Comparison of ENCODE assay signal across 8 cellular contexts in genomic region chr14:101812071-101812470, GRCh38. TPM values are rescaled to one million over a fixed set of nuclear protein-coding genes. Genes with fewer than 3 reads are reported as not detected.
DNase-seq lines count a peak whose midpoint lies in the region; ATAC-seq, FAIRE-seq and TF ChIP-seq lines count a peak whose summit lies in the region.
"Had no signal": no experiment of that assay in that cellular context is flagged by ENCODE, and none has a peak within 500 bp of the region (broad histone marks: within the 10 kb centered on the region; RNA-seq: fewer than 3 reads in every experiment).

No MANE protein-coding gene starts in this region.

- TF ChIP-seq CTCF in glutamatergic neuron (IDR thresholded peaks at IDR 0.05; ENCODE audit: partially characterized antibody, unreplicated experiment): no peak

- H3K9me3 ChIP-seq in GM23248 (ENCODE audit: low read depth) (no peaks in the 10 kb centered on the region), T-helper 17 cell (ENCODE audit: control insufficient read depth, low read length, poor library complexity, severe bottlenecking) (no peaks in the 10 kb centered on the region), small intestine (ENCODE audit: control insufficient read depth, low read depth) (no peaks in the 10 kb centered on the region)

- no peaks in the 10 kb centered on the region for H3K9me2 ChIP-seq in GM23248 (ENCODE audit: insufficient read depth)

- H3K36me3 ChIP-seq in GM23248 (ENCODE audit: low read depth) (no peaks in the 10 kb centered on the region), small intestine (ENCODE audit: control insufficient read depth in 2 of 2, insufficient read depth in 2 of 2, low read length in 2 of 2) (no peaks in the 10 kb centered on the region)

- in situ Hi-C loops in GM23248 (cut with MboI): no loop called here

- no peak overlapping the region for H3K27ac ChIP-seq in GM23248
- peak overlapping the region; percentile 41 to 74 for H3K27ac ChIP-seq in small intestine (ENCODE audit: low read depth in 1 of 2, low read length in 1 of 2)

- H2AFZ ChIP-seq in GM23248: no peak overlapping the region

- FAIRE-seq in small intestine (lab: Jason Lieb, UNC): no peak

- H3K36me3 Mint-ChIP-seq in T-helper 17 cell (ENCODE audit: low read depth) (peaks cover 8% of the 10 kb centered on the region), glutamatergic neuron (ENCODE audit: unreplicated experiment) (no peaks in the 10 kb centered on the region)

- WGBS in GM23248 (ENCODE audit: low coverage in 1 of 2, low lambda C conversion rate in 2 of 2, missing lambda C conversion rate in 2 of 2), 2 experiments: 82 to 83% methylated on average over 11 of the region's 11 CpGs
- 81 to 84% (median 83%) methylated on average over 11 of the region's 11 CpGs for WGBS in small intestine, 3 donors

- peak overlapping the region; percentile 93 for H3K4me3 Mint-ChIP-seq in T-helper 17 cell
- H3K4me3 Mint-ChIP-seq in glutamatergic neuron (ENCODE audit: unreplicated experiment): peak overlapping the region; percentile 69

- H3K4me3 ChIP-seq in GM23248: no peak overlapping the region
- peak overlapping the region in 1 of 2 donors; percentile 20 for H3K4me3 ChIP-seq in small intestine (ENCODE audit: low read depth in 1 of 2, low read length in 2 of 2)

- H3K4me1 ChIP-seq in GM23248 (ENCODE audit: insufficient read depth) (peaks cover 28% of the 10 kb centered on the region), small intestine (ENCODE audit: control insufficient read depth in 2 of 2, insufficient read depth in 1 of 2, low read depth in 1 of 2, low read length in 1 of 2) (peaks cover 4 to 9% of the 10 kb centered on the region in 2 donors)

- no peaks in the 10 kb centered on the region for H3K27me3 Mint-ChIP-seq in T-helper 17 cell
- peaks cover 7% of the 10 kb centered on the region for H3K27me3 Mint-ChIP-seq in glutamatergic neuron (ENCODE audit: unreplicated experiment)

- H3F3A ChIP-seq in GM23248 (ENCODE audit: insufficient read depth): peaks cover 25% of the 10 kb centered on the region

- H3K4me1 Mint-ChIP-seq in T-helper 17 cell (peaks cover 60% of the 10 kb centered on the region), glutamatergic neuron (ENCODE audit: low read depth, unreplicated experiment) (peaks cover 28% of the 10 kb centered on the region)

- H4K20me1 ChIP-seq in GM23248 (ENCODE audit: insufficient read depth): peaks cover 5% of the 10 kb centered on the region; the same call in 1 of the 2 replicates

- H3K9ac ChIP-seq in GM23248: no peak overlapping the region

- H3K9me3 Mint-ChIP-seq in glutamatergic neuron (ENCODE audit: unreplicated experiment): peaks cover 3% of the 10 kb centered on the region

- H3K27me3 ChIP-seq in GM23248 (replicated peaks; ENCODE audit: insufficient read depth) (no peaks in the 10 kb centered on the region), small intestine (ENCODE audit: control insufficient read depth in 2 of 2, insufficient read depth in 2 of 2, low read length in 2 of 2) (no peaks in the 10 kb centered on the region)

- peaks cover 66% of the 10 kb centered on the region for H3K79me2 ChIP-seq in GM23248 (ENCODE audit: insufficient read depth)

- H3K27ac Mint-ChIP-seq in T-helper 17 cell: peak overlapping the region; percentile 98
- H3K27ac Mint-ChIP-seq in glutamatergic neuron (ENCODE audit: unreplicated experiment): no peak overlapping the region

- peak overlapping the region; percentile 98 for H3K4me2 ChIP-seq in GM23248 (ENCODE audit: unreplicated experiment)

- no peak for DNase-seq in GM23248
- DNase-seq in T-helper 17 cell: no peak
- DNase-seq in glutamatergic neuron: no peak
- no peak for DNase-seq in small intestine
- no peak for DNase-seq in cortex of kidney (lab: John Stamatoyannopoulos, UW)
- DNase-seq: KG1 had no signal

- ATAC-seq in T-helper 17 cell (no peak), HG02840 (IDR thresholded peaks at IDR 0.05; ENCODE audit: low FRiP score, unreplicated experiment) (no peak), HG02763 (IDR thresholded peaks at IDR 0.05; ENCODE audit: unreplicated experiment) (no peak)

RNA-seq across cellular contexts. Expression of gene PPP2R5C, which starts 50.6 kb away (rescaled TPM):
- total RNA-seq in GM23248 (2014; rRNA removed; shearing (Covaris generic)): 77.1 and 77.9 TPM in 2 replicates
- polyA plus RNA-seq in GM23248 (2016; fragmentation: Nextera tagmentation; extraction: Ambion mirVana) (74.4 and 76.3 TPM in 2 replicates), small intestine (10 to 100 TPM; 59.6 to 77.2 (median 71.3) TPM)
- total RNA-seq in T-helper 17 cell (100 to 1,000 TPM; 516 to 530 TPM), glutamatergic neuron (ENCODE audit: unreplicated experiment) (116 TPM)
